Comparison of ENCODE assay signal across 22 cellular contexts in the genomic region with DNA sequence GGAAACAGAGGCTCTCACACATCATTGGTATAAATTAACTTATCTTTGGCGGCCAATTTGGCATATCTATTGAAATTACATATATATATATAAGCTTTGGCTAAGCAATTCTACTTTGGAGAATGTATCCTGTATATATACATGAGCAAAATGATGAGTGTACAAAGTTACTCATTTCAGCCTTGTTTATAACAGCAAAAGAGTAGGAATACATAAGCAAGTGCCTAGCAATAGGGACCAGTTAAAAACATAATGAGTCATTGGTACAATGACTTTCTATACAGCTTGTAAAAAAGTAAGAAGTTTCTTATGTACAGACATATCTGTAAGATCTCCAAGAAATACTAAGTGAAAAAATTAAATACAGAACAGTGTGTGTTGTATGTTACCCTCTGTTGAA.
"Had no signal": no experiment of that assay in that cellular context is flagged by ENCODE, and none has a peak within 500 bp of the region (broad histone marks: within the 10 kb centered on the region; RNA-seq: fewer than 3 reads in every experiment).

No MANE protein-coding gene starts in this region.

- H3K9me3 ChIP-seq: breast epithelium, gastrocnemius medialis, left ventricle myocardium inferior, prostate gland, right atrium auricular region, suprapubic skin, vagina had no signal

- H3K4me1 ChIP-seq: breast epithelium, neural progenitor cell, prostate gland, suprapubic skin had no signal

- H3K4me3 ChIP-seq: breast epithelium, gastrocnemius medialis, left ventricle myocardium inferior, neural progenitor cell, prostate gland, right atrium auricular region, suprapubic skin, vagina had no signal

- DNase-seq: activated CD4-positive, alpha-beta memory T cell treated with anti-CD3 and anti-CD28 coated beads for 36 hours; activated naive CD4-positive, alpha-beta T cell treated with Interleukin-2 at 50 U/mL for 16 hours; activated naive CD8-positive, alpha-beta T cell treated with anti-CD3 and anti-CD28 coated beads, Interleukin-2, amount 10 ng/mL, durations not matched to agents 7 days and 5 days; activated T-cell treated with anti-CD3 and anti-CD28 coated beads for 4 hours; dermis blood vessel endothelial cell; endodermal cell; gastrocnemius medialis; head of caudate nucleus; left ventricle myocardium inferior; stimulated activated CD4-positive, alpha-beta T cell treated with anti-CD3 and anti-CD28 coated beads, Interleukin-2, amount 100 ng/mL, for 48 hours; stimulated activated naive CD8-positive, alpha-beta T cell treated with anti-CD3 and anti-CD28 coated beads, Interleukin-15, amount 100 ng/mL, for 72 hours; SW 1271; T-helper 2 cell; trophoblast cell; WERI-Rb-1 had no signal

- H3K9me3 Mint-ChIP-seq: activated CD4-positive, alpha-beta memory T cell treated with anti-CD3 and anti-CD28 coated beads for 36 hours; activated T-helper 2 cell treated with anti-CD3 and anti-CD28 coated beads, Interferon-gamma antibody, Interleukin-2, Interleukin-4, amounts not matched to agents 10 μg/mL and 5 μg/mL and 100 μg/mL, durations not matched to agents 14 hours and 24 hours and 36 hours; endodermal cell; neural progenitor cell; stimulated activated naive CD8-positive, alpha-beta T cell treated with anti-CD3 and anti-CD28 coated beads, Interleukin-15, amount 100 ng/mL, for 72 hours had no signal

- H3K27me3 ChIP-seq: breast epithelium, gastrocnemius medialis, neural progenitor cell, right atrium auricular region, suprapubic skin, vagina had no signal

- H3K9ac ChIP-seq: neural progenitor cell had no signal

- H3K27ac Mint-ChIP-seq: activated CD4-positive, alpha-beta memory T cell treated with anti-CD3 and anti-CD28 coated beads for 36 hours; activated naive CD8-positive, alpha-beta T cell treated with anti-CD3 and anti-CD28 coated beads, Interleukin-2, amount 10 ng/mL, durations not matched to agents 7 days and 5 days; endodermal cell; neural progenitor cell; stimulated activated naive CD8-positive, alpha-beta T cell treated with anti-CD3 and anti-CD28 coated beads, Interleukin-15, amount 100 ng/mL, for 72 hours had no signal

- H3K36me3 ChIP-seq: breast epithelium, gastrocnemius medialis, left ventricle myocardium inferior, neural progenitor cell, prostate gland, right atrium auricular region, suprapubic skin, vagina, WERI-Rb-1 had no signal

- H3K4me3 Mint-ChIP-seq: activated CD4-positive, alpha-beta memory T cell treated with anti-CD3 and anti-CD28 coated beads for 36 hours; activated naive CD8-positive, alpha-beta T cell treated with anti-CD3 and anti-CD28 coated beads, Interleukin-2, amount 10 ng/mL, durations not matched to agents 7 days and 5 days; endodermal cell; neural progenitor cell; stimulated activated naive CD8-positive, alpha-beta T cell treated with anti-CD3 and anti-CD28 coated beads, Interleukin-15, amount 100 ng/mL, for 72 hours had no signal

- H3K36me3 Mint-ChIP-seq: neural progenitor cell had no signal

- H3K4me1 Mint-ChIP-seq: activated naive CD8-positive, alpha-beta T cell treated with anti-CD3 and anti-CD28 coated beads, Interleukin-2, amount 10 ng/mL, durations not matched to agents 7 days and 5 days; neural progenitor cell; stimulated activated naive CD8-positive, alpha-beta T cell treated with anti-CD3 and anti-CD28 coated beads, Interleukin-15, amount 100 ng/mL, for 72 hours had no signal

- H3K27me3 Mint-ChIP-seq: activated CD4-positive, alpha-beta memory T cell treated with anti-CD3 and anti-CD28 coated beads for 36 hours; activated naive CD8-positive, alpha-beta T cell treated with anti-CD3 and anti-CD28 coated beads, Interleukin-2, amount 10 ng/mL, durations not matched to agents 7 days and 5 days; stimulated activated naive CD8-positive, alpha-beta T cell treated with anti-CD3 and anti-CD28 coated beads, Interleukin-15, amount 100 ng/mL, for 72 hours had no signal
